ENCODE assay signal across 1 cellular context in the genomic region with DNA sequence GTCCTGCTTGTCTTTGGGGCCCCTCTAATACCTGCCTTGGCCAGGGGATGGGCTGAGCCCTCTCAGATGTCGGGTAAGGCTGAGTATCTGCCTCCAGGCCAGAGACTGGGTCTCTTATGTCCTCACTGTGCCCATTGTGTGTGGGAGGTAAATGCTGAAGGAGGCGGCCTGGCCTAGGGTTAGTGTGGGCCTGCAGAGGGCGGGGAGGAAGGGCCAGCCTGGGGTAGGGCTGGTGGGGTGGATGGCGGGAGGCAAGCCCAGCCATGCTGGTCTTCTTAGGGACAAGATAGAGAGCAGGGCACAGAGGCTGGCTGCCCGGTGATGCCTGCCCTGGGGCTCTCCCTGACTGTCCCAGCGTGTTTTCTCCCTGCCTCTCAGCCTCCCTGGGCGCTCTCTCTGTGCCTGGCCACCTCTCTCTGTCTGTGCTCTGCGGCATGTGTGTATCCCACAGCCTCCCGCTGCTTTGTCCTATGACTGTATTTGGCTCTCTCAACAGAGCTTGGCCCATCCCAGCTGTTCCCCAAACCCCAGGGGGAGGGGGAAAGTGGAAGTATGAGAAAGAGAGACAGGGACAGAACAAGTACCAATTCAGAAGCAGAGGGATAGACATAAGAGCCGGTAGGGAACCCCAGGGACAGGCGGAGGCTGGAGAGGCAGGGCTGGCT.
TF ChIP-seq lines count a peak whose summit lies in the region.

No MANE protein-coding gene starts in this region.

TF ChIP-seq in K562, 482 proteins besides CTCF, POLR2A, EP300 and RAD21:
- TF ChIP-seq, protein P1, sequence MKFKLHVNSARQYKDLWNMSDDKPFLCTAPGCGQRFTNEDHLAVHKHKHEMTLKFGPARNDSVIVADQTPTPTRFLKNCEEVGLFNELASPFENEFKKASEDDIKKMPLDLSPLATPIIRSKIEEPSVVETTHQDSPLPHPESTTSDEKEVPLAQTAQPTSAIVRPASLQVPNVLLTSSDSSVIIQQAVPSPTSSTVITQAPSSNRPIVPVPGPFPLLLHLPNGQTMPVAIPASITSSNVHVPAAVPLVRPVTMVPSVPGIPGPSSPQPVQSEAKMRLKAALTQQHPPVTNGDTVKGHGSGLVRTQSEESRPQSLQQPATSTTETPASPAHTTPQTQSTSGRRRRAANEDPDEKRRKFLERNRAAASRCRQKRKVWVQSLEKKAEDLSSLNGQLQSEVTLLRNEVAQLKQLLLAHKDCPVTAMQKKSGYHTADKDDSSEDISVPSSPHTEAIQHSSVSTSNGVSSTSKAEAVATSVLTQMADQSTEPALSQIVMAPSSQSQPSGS (CRISPR knock-in tag; IDR thresholded peaks at IDR 0.05): no peak
- no peak for TF ChIP-seq ZNF668 (CRISPR knock-in tag; IDR thresholded peaks at IDR 0.05)
- TF ChIP-seq ZNF699 (CRISPR knock-in tag; IDR thresholded peaks at IDR 0.05; ENCODE audit: insufficient replicate concordance): no peak
- TF ChIP-seq PRPF4 (IDR thresholded peaks at IDR 0.05; ENCODE audit: insufficient read depth, low read depth, low read length, poor library complexity, severe bottlenecking): no peak
- TF ChIP-seq ZNF592 (IDR thresholded peaks at IDR 0.05): no peak
- TF ChIP-seq, protein P2, sequence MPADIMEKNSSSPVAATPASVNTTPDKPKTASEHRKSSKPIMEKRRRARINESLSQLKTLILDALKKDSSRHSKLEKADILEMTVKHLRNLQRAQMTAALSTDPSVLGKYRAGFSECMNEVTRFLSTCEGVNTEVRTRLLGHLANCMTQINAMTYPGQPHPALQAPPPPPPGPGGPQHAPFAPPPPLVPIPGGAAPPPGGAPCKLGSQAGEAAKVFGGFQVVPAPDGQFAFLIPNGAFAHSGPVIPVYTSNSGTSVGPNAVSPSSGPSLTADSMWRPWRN (IDR thresholded peaks at IDR 0.05; ENCODE audit: low read depth): no peak
- TF ChIP-seq ARID1B (IDR thresholded peaks at IDR 0.05): no peak
